ENCODE assay signal across 20 cellular contexts in genomic region chr12:34354239-34355200, GRCh38.
DNase-seq lines count a peak whose midpoint lies in the region; ATAC-seq, FAIRE-seq and TF ChIP-seq lines count a peak whose summit lies in the region.
"Had no signal": no experiment of that assay in that cellular context is flagged by ENCODE, and none has a peak within 500 bp of the region (broad histone marks: within the 10 kb centered on the region; RNA-seq: fewer than 3 reads in every experiment).

No MANE protein-coding gene starts in this region.

- H3F3A ChIP-seq in smooth muscle cell (ENCODE audit: low read depth): no peaks in the 10 kb centered on the region

- DNase-seq in A549 (ENCODE audit: low read depth in 1 of 2, low spot score in 1 of 2): peak; percentile 67 to 69
- no peak for DNase-seq in LNCaP clone FGC (ENCODE audit: low read depth)
- peak; percentile 24 for DNase-seq in SK-N-DZ (ENCODE audit: low spot score)
- DNase-seq in head of caudate nucleus: no peak
- DNase-seq in smooth muscle cell (lab: John Stamatoyannopoulos, UW; ENCODE audit: unreplicated experiment): no peak
- DNase-seq: Calu3; CD4-positive, alpha-beta memory T cell; Kasumi-1; MG63; NCI-H1417 treated with DMSO at 0.1 percent for 48 hours; NCI-H187 treated with DMSO at 0.1 percent for 48 hours; NCI-H226; NCI-H510A treated with DMSO at 0.1 percent for 48 hours; T-helper 9 cell had no signal

- ATAC-seq in A549 (peak; percentile 37 to 74; a peak in 3 of 6 replicates), GM21381 (IDR thresholded peaks at IDR 0.05; ENCODE audit: unreplicated experiment) (no peak), HG03439 (IDR thresholded peaks at IDR 0.05; ENCODE audit: unreplicated experiment) (no peak)

- no peak overlapping the region for H3K9ac ChIP-seq in smooth muscle cell (ENCODE audit: low read depth)
- H3K9ac ChIP-seq: BLaER1 had no signal

- H3K36me3 ChIP-seq in smooth muscle cell (ENCODE audit: low read depth): no peaks in the 10 kb centered on the region
- H3K36me3 ChIP-seq: BLaER1, MG63 had no signal

- TF ChIP-seq POLR2A in A549 (IDR thresholded peaks at IDR 0.05; ENCODE audit: low read length): peak; percentile 61

- H3K27me3 ChIP-seq in smooth muscle cell (ENCODE audit: low read depth): no peaks in the 10 kb centered on the region
- H3K27me3 ChIP-seq: BLaER1 had no signal

- TF ChIP-seq EP300 in A549 (IDR thresholded peaks at IDR 0.05): no peak

- H3K4me2 ChIP-seq in A549 (peak overlapping the region; percentile 95), smooth muscle cell (no peak overlapping the region)
- H3K4me2 ChIP-seq: BLaER1 had no signal

- POLR2A ChIA-PET in A549 (lab: Yijun Ruan, JAX): no interaction called here

- no peak for TF ChIP-seq RAD21 in A549 (conservative IDR thresholded peaks at IDR 0.05 in 1 of 2, IDR thresholded peaks at IDR 0.05 in 1 of 2)

- H4K20me1 ChIP-seq in smooth muscle cell (ENCODE audit: low read depth): no peaks in the 10 kb centered on the region
- H4K20me1 ChIP-seq: BLaER1 had no signal

- TF ChIP-seq CTCF in A549 (IDR thresholded peaks at IDR 0.05) (no peak), C4-2B (conservative IDR thresholded peaks at IDR 0.05) (no peak), LNCaP clone FGC (IDR thresholded peaks at IDR 0.05; ENCODE audit: control insufficient read depth, extremely low read depth, insufficient read depth) (no peak), smooth muscle cell (IDR thresholded peaks at IDR 0.05; ENCODE audit: borderline replicate concordance, insufficient read depth, poor library complexity, severe bottlenecking) (no peak)

- intact Hi-C loops in head of caudate nucleus (cut with DNase I): no loop called here

- no peak overlapping the region for H2AFZ ChIP-seq in smooth muscle cell (ENCODE audit: low read depth)

- H3K9me3 ChIP-seq in A549: no peaks in the 10 kb centered on the region
- H3K9me3 ChIP-seq in smooth muscle cell (replicated peaks; ENCODE audit: low read depth): no peaks in the 10 kb centered on the region
- H3K9me3 ChIP-seq: MG63 had no signal

- H3K27ac ChIP-seq in A549: peak overlapping the region; percentile 74 to 83
- peak overlapping the region; percentile 61 for H3K27ac ChIP-seq in C4-2B
- H3K27ac ChIP-seq in smooth muscle cell (ENCODE audit: low read depth): no peak overlapping the region
- H3K27ac ChIP-seq: BLaER1 had no signal

- no peaks in the 10 kb centered on the region for H3K79me2 ChIP-seq in smooth muscle cell (ENCODE audit: low read depth)

- whole genome bisulfite sequencing in A549 (ENCODE audit: missing lambda C conversion rate): 59% methylated on average over 54 of the region's 55 CpGs
- 80% methylated on average over 53 of the region's 55 CpGs for WGBS in smooth muscle cell (ENCODE audit: low lambda C conversion rate)

- peaks cover 15% of the 10 kb centered on the region; the same call in 2 of the 3 replicates for H3K4me1 ChIP-seq in A549
- H3K4me1 ChIP-seq in smooth muscle cell (ENCODE audit: low read depth): no peaks in the 10 kb centered on the region
- H3K4me1 ChIP-seq: BLaER1 had no signal

- CTCF ChIA-PET in A549 (lab: Yijun Ruan, JAX): no interaction called here

- no peak for FAIRE-seq in A549 (lab: Jason Lieb, UNC)
- FAIRE-seq: H54, HTR-8/SVneo had no signal

- H3K4me3 ChIP-seq in A549 (peak overlapping the region; percentile 49), LNCaP clone FGC (ENCODE audit: low read depth, low read length) (peak overlapping the region; percentile 28; the same call in 1 of the 2 replicates), smooth muscle cell (no peak overlapping the region)
- H3K4me3 ChIP-seq: BLaER1, MG63 had no signal

TF ChIP-seq in A549, 52 proteins besides CTCF, POLR2A, EP300 and RAD21:
- no peak for TF ChIP-seq MAFK (IDR thresholded peaks at IDR 0.05; ENCODE audit: partially characterized antibody)
- peak; percentile 91 for TF ChIP-seq E2F6 (IDR thresholded peaks at IDR 0.05; ENCODE audit: borderline replicate concordance, low read depth)
- TF ChIP-seq TFCP2L1 (CRISPR knock-in tag; IDR thresholded peaks at IDR 0.05): no peak
- TF ChIP-seq HDAC2 (IDR thresholded peaks at IDR 0.05): no peak
- TF ChIP-seq MAX (IDR thresholded peaks at IDR 0.05): peak; percentile 81

Comparison
In these comparisons a context has a peak if more than half of its experiments do, and no peak if none do; other contexts are left out.
1. ATAC-seq: peak in A549 (2 of 2); none in GM21381 (single experiment) and HG03439 (single experiment).
2. DNase-seq: peak in A549 (2 of 2) and SK-N-DZ (single experiment); none in LNCaP clone FGC (single experiment), head of caudate nucleus (0 of 42) and smooth muscle cell (single experiment).